8 cellular contexts compared by ENCODE assay signal in the genomic region with DNA sequence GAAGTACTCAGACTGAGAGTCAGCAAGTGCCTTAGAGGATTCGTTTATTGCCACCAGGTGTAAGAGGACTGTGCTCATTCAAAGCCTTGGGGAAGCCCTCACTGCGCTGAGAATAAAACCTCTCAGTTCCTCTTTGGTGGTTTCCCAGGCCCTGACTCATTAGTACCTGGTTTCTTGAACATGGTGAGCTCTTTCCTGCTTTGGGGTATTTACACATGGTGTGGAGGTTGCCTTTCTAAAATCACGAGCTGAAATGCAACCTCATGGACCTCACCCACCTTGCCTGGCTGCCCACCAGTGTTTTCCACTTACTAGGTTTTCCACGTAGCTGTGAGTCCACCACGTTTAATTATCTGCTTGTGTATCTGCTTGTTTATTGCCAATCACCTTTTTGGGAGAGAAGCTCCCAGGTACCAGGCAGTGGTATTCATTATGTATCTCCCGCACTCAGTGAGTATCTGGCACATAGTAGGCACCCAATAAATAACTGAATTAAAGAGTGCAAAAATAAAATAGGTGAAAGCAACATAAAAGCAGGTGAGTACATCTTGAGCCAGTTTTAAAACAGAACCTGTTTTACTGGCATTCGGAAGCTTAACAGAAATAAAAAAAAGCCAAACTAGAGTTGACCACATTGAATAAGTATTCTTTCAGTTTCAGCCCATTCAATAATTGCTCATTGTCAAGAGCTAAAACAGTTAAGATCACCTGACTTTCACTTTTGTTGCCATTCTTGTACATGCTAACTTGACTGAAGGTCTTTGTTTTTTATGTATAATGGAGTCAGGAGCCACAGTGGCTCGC.
DNase-seq lines count a peak whose midpoint lies in the region; ATAC-seq and TF ChIP-seq lines count a peak whose summit lies in the region.

No MANE protein-coding gene starts in this region.

- peak; percentile 98 for ATAC-seq in HG03025 (IDR thresholded peaks at IDR 0.05; ENCODE audit: low FRiP score, unreplicated experiment)
- ATAC-seq in naive thymus-derived CD4-positive, alpha-beta T cell: peak; percentile 82

- no peak overlapping the region for H3K4me3 Mint-ChIP-seq in activated naive CD4-positive, alpha-beta T cell treated with anti-CD3 and anti-CD28 coated beads for 36 hours
- H3K4me3 Mint-ChIP-seq in naive thymus-derived CD4-positive, alpha-beta T cell: no peak overlapping the region

- H3K9me3 ChIP-seq in OCI-LY3 (ENCODE audit: insufficient read depth, low read length) (no peaks in the 10 kb centered on the region), GM23248 (ENCODE audit: low read depth) (no peaks in the 10 kb centered on the region)
- H3K9me3 ChIP-seq in naive thymus-derived CD4-positive, alpha-beta T cell (ENCODE audit: control insufficient read depth in 2 of 3, low read length in 3 of 3): no peaks in the 10 kb centered on the region

- no peaks in the 10 kb centered on the region for H3K36me3 ChIP-seq in OCI-LY3 (replicated peaks; ENCODE audit: low read depth, low read length)
- H3K36me3 ChIP-seq in naive thymus-derived CD4-positive, alpha-beta T cell (ENCODE audit: control insufficient read depth in 2 of 3, insufficient read depth in 3 of 3, low read length in 3 of 3): no peaks in the 10 kb centered on the region
- no peaks in the 10 kb centered on the region for H3K36me3 ChIP-seq in GM23248 (ENCODE audit: low read depth)

- H4K20me1 ChIP-seq in OCI-LY3 (ENCODE audit: insufficient read depth, low read length) (no peaks in the 10 kb centered on the region), GM23248 (ENCODE audit: insufficient read depth) (no peaks in the 10 kb centered on the region)

- peaks cover 39% of the 10 kb centered on the region for H3K27me3 Mint-ChIP-seq in activated naive CD4-positive, alpha-beta T cell treated with anti-CD3 and anti-CD28 coated beads for 36 hours (ENCODE audit: low read depth)
- H3K27me3 Mint-ChIP-seq in naive thymus-derived CD4-positive, alpha-beta T cell: peaks cover 4 to 17% (median 13%) of the 10 kb centered on the region in 5 donors

- H3F3A ChIP-seq in GM23248 (ENCODE audit: insufficient read depth): no peaks in the 10 kb centered on the region

- H3K4me3 ChIP-seq in OCI-LY3 (ENCODE audit: low read length) (peak overlapping the region; percentile 72), GM23248 (no peak overlapping the region)
- no peak overlapping the region for H3K4me3 ChIP-seq in naive thymus-derived CD4-positive, alpha-beta T cell (ENCODE audit: low read length)

- H3K9me2 ChIP-seq in GM23248 (ENCODE audit: insufficient read depth): no peaks in the 10 kb centered on the region

- no peaks in the 10 kb centered on the region for H3K36me3 Mint-ChIP-seq in activated naive CD4-positive, alpha-beta T cell treated with anti-CD3 and anti-CD28 coated beads for 36 hours (ENCODE audit: low read depth)
- no peaks in the 10 kb centered on the region for H3K36me3 Mint-ChIP-seq in naive thymus-derived CD4-positive, alpha-beta T cell

- no peaks in the 10 kb centered on the region for H3K79me2 ChIP-seq in OCI-LY3 (ENCODE audit: low read length)
- no peaks in the 10 kb centered on the region for H3K79me2 ChIP-seq in GM23248 (ENCODE audit: insufficient read depth)

- in situ Hi-C loops in GM23248 (cut with MboI): no loop called here

- CTCF ChIA-PET in activated naive CD4-positive, alpha-beta T cell treated with anti-CD3 and anti-CD28 coated beads for 36 hours (lab: Charles Lee): interaction anchor here (1.0 kb wide), 1 partner anchor 16 kb away, joined by 4 read pairs; no protein-coding TSS in a partner anchor
- CTCF ChIA-PET in naive thymus-derived CD4-positive, alpha-beta T cell (lab: Charles Lee): no interaction called here

- H2AFZ ChIP-seq in OCI-LY3 (ENCODE audit: low read depth, low read length) (no peak overlapping the region), GM23248 (no peak overlapping the region)

- peaks cover 47% of the 10 kb centered on the region for H3K4me1 ChIP-seq in OCI-LY3 (ENCODE audit: low read length)
- H3K4me1 ChIP-seq in naive thymus-derived CD4-positive, alpha-beta T cell (ENCODE audit: control insufficient read depth in 2 of 2, insufficient read depth in 2 of 2, low read length in 2 of 2): no peaks in the 10 kb centered on the region
- no peaks in the 10 kb centered on the region for H3K4me1 ChIP-seq in GM23248 (ENCODE audit: insufficient read depth)

- peak overlapping the region; percentile 59 for H3K27ac ChIP-seq in OCI-LY3 (ENCODE audit: low read length)
- no peak overlapping the region for H3K27ac ChIP-seq in naive thymus-derived CD4-positive, alpha-beta T cell (ENCODE audit: low read depth, low read length)
- H3K27ac ChIP-seq in GM23248: no peak overlapping the region

- H3K9ac ChIP-seq in OCI-LY3 (ENCODE audit: low read length): peak overlapping the region; percentile 37; the same call in 1 of the 2 replicates
- no peak overlapping the region for H3K9ac ChIP-seq in GM23248

- no peaks in the 10 kb centered on the region for H3K9me3 Mint-ChIP-seq in activated naive CD4-positive, alpha-beta T cell treated with anti-CD3 and anti-CD28 coated beads for 36 hours
- peaks cover 0 to 3% (median 0%) of the 10 kb centered on the region in 11 donors for H3K9me3 Mint-ChIP-seq in naive thymus-derived CD4-positive, alpha-beta T cell

- DNase-seq in activated naive CD4-positive, alpha-beta T cell treated with anti-CD3 and anti-CD28 coated beads for 36 hours: peak; percentile 84
- DNase-seq in activated naive CD4-positive, alpha-beta T cell (lab: John Stamatoyannopoulos, UW): no peak
- no peak for DNase-seq in naive thymus-derived CD4-positive, alpha-beta T cell
- DNase-seq in cortex of kidney (lab: John Stamatoyannopoulos, UW): no peak
- DNase-seq in GM23248: no peak
- no peak for DNase-seq in COLO668 (lab: John Stamatoyannopoulos, UW; ENCODE audit: unreplicated experiment)

- intact Hi-C loops in activated naive CD4-positive, alpha-beta T cell treated with anti-CD3 and anti-CD28 coated beads for 36 hours (cut with micrococcal nuclease): loop anchor here (1.0 to 5.0 kb wide), 7 partner anchors 247 to 1260 kb away; partner anchors contain the start of gene IRS2
- intact Hi-C loops in naive thymus-derived CD4-positive, alpha-beta T cell (cut with micrococcal nuclease): no loop called here

- TF ChIP-seq CTCF in OCI-LY3 (IDR thresholded peaks at IDR 0.05; ENCODE audit: low read depth, low read length): no peak

- H3K4me1 Mint-ChIP-seq in activated naive CD4-positive, alpha-beta T cell treated with anti-CD3 and anti-CD28 coated beads for 36 hours (ENCODE audit: low read depth): peaks cover 11% of the 10 kb centered on the region
- H3K4me1 Mint-ChIP-seq in naive thymus-derived CD4-positive, alpha-beta T cell: peaks cover 0 to 4% (median 0%) of the 10 kb centered on the region in 7 donors

- no peak overlapping the region for H3K27ac Mint-ChIP-seq in activated naive CD4-positive, alpha-beta T cell treated with anti-CD3 and anti-CD28 coated beads for 36 hours
- H3K27ac Mint-ChIP-seq in naive thymus-derived CD4-positive, alpha-beta T cell: no peak overlapping the region

- peaks cover 32% of the 10 kb centered on the region for H3K27me3 ChIP-seq in OCI-LY3 (ENCODE audit: low read depth, low read length)
- H3K27me3 ChIP-seq in naive thymus-derived CD4-positive, alpha-beta T cell (ENCODE audit: control insufficient read depth in 2 of 2, insufficient read depth in 2 of 2, low read length in 2 of 2): no peaks in the 10 kb centered on the region
- no peaks in the 10 kb centered on the region for H3K27me3 ChIP-seq in GM23248 (replicated peaks; ENCODE audit: insufficient read depth)

- POLR2A ChIA-PET in naive thymus-derived CD4-positive, alpha-beta T cell (lab: Charles Lee): no interaction called here

- 75 to 80% methylated on average over 8 of the region's 8 CpGs for whole genome bisulfite sequencing in GM23248 (ENCODE audit: low coverage in 1 of 2, low lambda C conversion rate in 2 of 2, missing lambda C conversion rate in 2 of 2), 2 experiments

- H3K4me2 ChIP-seq in OCI-LY3 (ENCODE audit: low read length) (peak overlapping the region; percentile 95), GM23248 (ENCODE audit: unreplicated experiment) (no peak overlapping the region)
